8 cellular contexts compared by ENCODE assay signal in genomic region chr17:38428643-38429371, GRCh38. TPM values are rescaled to one million over a fixed set of nuclear protein-coding genes. Genes with fewer than 3 reads are reported as not detected.
DNase-seq lines count a peak whose midpoint lies in the region; ATAC-seq and TF ChIP-seq lines count a peak whose summit lies in the region.

No MANE protein-coding gene starts in this region.

- no peak overlapping the region for H3K4me3 Mint-ChIP-seq in activated CD8-positive, alpha-beta memory T cell treated with anti-CD3 and anti-CD28 coated beads, Interleukin-2, amount 10 ng/mL, durations not matched to agents 7 days and 5 days
- peak overlapping the region; percentile 54 for H3K4me3 Mint-ChIP-seq in activated B cell treated with CpG ODN at 0.5 μM for 24 hours
- peak overlapping the region; percentile 81 for H3K4me3 Mint-ChIP-seq in natural killer cell

- no peaks in the 10 kb centered on the region for H3K36me3 Mint-ChIP-seq in activated CD8-positive, alpha-beta memory T cell treated with anti-CD3 and anti-CD28 coated beads, Interleukin-2, amount 10 ng/mL, durations not matched to agents 7 days and 5 days
- no peaks in the 10 kb centered on the region for H3K36me3 Mint-ChIP-seq in activated B cell treated with CpG ODN at 0.5 μM for 24 hours (ENCODE audit: low read depth)
- no peaks in the 10 kb centered on the region for H3K36me3 Mint-ChIP-seq in natural killer cell

- intact Hi-C loops in activated B cell treated with CpG ODN at 0.5 μM for 24 hours (cut with micrococcal nuclease), result loop anchor here (10.0 kb wide), 1 partner anchor 156 kb away; no protein-coding TSS in a partner anchor
- intact Hi-C loops in natural killer cell (cut with micrococcal nuclease), result no loop called here

- peak overlapping the region; percentile 82 for H3K4me3 ChIP-seq in fibroblast of villous mesenchyme (ENCODE audit: low read depth, low read length)

- H3K4me1 Mint-ChIP-seq in activated CD8-positive, alpha-beta memory T cell treated with anti-CD3 and anti-CD28 coated beads, Interleukin-2, amount 10 ng/mL, durations not matched to agents 7 days and 5 days, result peaks cover 7% of the 10 kb centered on the region
- H3K4me1 Mint-ChIP-seq in activated B cell treated with CpG ODN at 0.5 μM for 24 hours, result peaks cover 11% of the 10 kb centered on the region
- H3K4me1 Mint-ChIP-seq in natural killer cell, result peaks cover 12 to 34% of the 10 kb centered on the region in 2 donors

- H3K9me3 Mint-ChIP-seq in activated CD8-positive, alpha-beta memory T cell treated with anti-CD3 and anti-CD28 coated beads, Interleukin-2, amount 10 ng/mL, durations not matched to agents 7 days and 5 days (ENCODE audit: low read depth), result no peaks in the 10 kb centered on the region
- H3K9me3 Mint-ChIP-seq in activated B cell treated with CpG ODN at 0.5 μM for 24 hours (no peaks in the 10 kb centered on the region), natural killer cell (no peaks in the 10 kb centered on the region)

- no peak overlapping the region for H3K27ac Mint-ChIP-seq in activated CD8-positive, alpha-beta memory T cell treated with anti-CD3 and anti-CD28 coated beads, Interleukin-2, amount 10 ng/mL, durations not matched to agents 7 days and 5 days
- H3K27ac Mint-ChIP-seq in activated B cell treated with CpG ODN at 0.5 μM for 24 hours (no peak overlapping the region), natural killer cell (peak overlapping the region in 1 of 2 donors; percentile 59)

- peaks cover 55% of the 10 kb centered on the region for H3K27me3 Mint-ChIP-seq in activated CD8-positive, alpha-beta memory T cell treated with anti-CD3 and anti-CD28 coated beads, Interleukin-2, amount 10 ng/mL, durations not matched to agents 7 days and 5 days
- H3K27me3 Mint-ChIP-seq in activated B cell treated with CpG ODN at 0.5 μM for 24 hours, result peaks cover 36% of the 10 kb centered on the region
- peaks cover 16 to 19% of the 10 kb centered on the region in 2 donors for H3K27me3 Mint-ChIP-seq in natural killer cell (ENCODE audit: low read depth in 2 of 2)

- CTCF ChIA-PET in activated CD8-positive, alpha-beta memory T cell treated with anti-CD3 and anti-CD28 coated beads, Interleukin-2, amount 10 ng/mL, durations not matched to agents 7 days and 5 days (lab: Charles Lee), result interaction anchor here (1.0 to 1.5 kb wide), 2 partner anchors 14 to 80 kb away, joined by 3 to 9 read pairs; no protein-coding TSS in a partner anchor
- CTCF ChIA-PET in activated B cell treated with CpG ODN at 0.5 μM for 24 hours (lab: Charles Lee), result interaction anchor here (0.6 kb wide), 1 partner anchor 80 kb away, joined by 3 read pairs; no protein-coding TSS in a partner anchor

- TF ChIP-seq CTCF in activated B cell treated with CpG ODN at 0.5 μM for 24 hours (IDR thresholded peaks at IDR 0.05) (no peak), fibroblast of villous mesenchyme (IDR thresholded peaks at IDR 0.05; ENCODE audit: insufficient read depth, low read depth, low read length) (no peak), natural killer cell (IDR thresholded peaks at IDR 0.05) (no peak)

- peak; percentile 38 for ATAC-seq in activated CD8-positive, alpha-beta memory T cell treated with anti-CD3 and anti-CD28 coated beads, Interleukin-2, amount 10 ng/mL, durations not matched to agents 7 days and 5 days
- ATAC-seq in activated B cell treated with CpG ODN at 0.5 μM for 24 hours (ENCODE audit: low read depth) (peak; percentile 29), natural killer cell (peak; percentile 15 to 45 (median 42))

- POLR2A ChIA-PET in activated B cell treated with CpG ODN at 0.5 μM for 24 hours (lab: Charles Lee), result interaction anchor here (0.9 kb wide), 1 partner anchor 273 kb away, joined by 3 read pairs; no protein-coding TSS in a partner anchor

- no peak for DNase-seq in activated CD8-positive, alpha-beta memory T cell treated with anti-CD3 and anti-CD28 coated beads, Interleukin-2, amount 10 ng/mL, durations not matched to agents 7 days and 5 days
- DNase-seq in activated CD8-positive, alpha-beta memory T cell treated with anti-CD3 and anti-CD28 coated beads, Interleukin-2, amount 50 U/mL, for 48 hours, result no peak
- DNase-seq in activated B cell treated with CpG ODN at 0.5 μM for 24 hours, result no peak
- peak; percentile 65 for DNase-seq in fibroblast of villous mesenchyme (ENCODE audit: low read depth)
- no peak for DNase-seq in natural killer cell
- no peak for DNase-seq in NCI-H2227 treated with DMSO at 0.1 percent for 48 hours (lab: John Stamatoyannopoulos, UW)
- no peak for DNase-seq in NCI-H2171 (lab: John Stamatoyannopoulos, UW)
- no peak for DNase-seq in NCI-H526 (lab: John Stamatoyannopoulos, UW)

RNA-seq across cellular contexts. Expression of gene ARHGAP23, which starts 0.5 kb away (rescaled TPM):
- under 1 TPM in 1 of 2 experiments, not detected in 1; 0.40 TPM for total RNA-seq in activated CD8-positive, alpha-beta memory T cell treated with anti-CD3 and anti-CD28 coated beads, Interleukin-2, amount 10 ng/mL, durations not matched to agents 7 days and 5 days
- 0.51 and 1.3 TPM in 2 replicates for total RNA-seq in activated B cell treated with CpG ODN at 0.5 μM for 24 hours
- total RNA-seq in fibroblast of villous mesenchyme, result 53.8 and 66.1 TPM in 2 replicates
- total RNA-seq in natural killer cell, result 1 to 10 TPM in 2 of 3 donors, under 1 TPM in 1; 0.19 to 1.8 (median 1.7) TPM

Comparison
In these comparisons a context has a peak if more than half of its experiments do, and no peak if none do; other contexts are left out.
1. RNA of gene ARHGAP23, which starts 0.5 kb away (total RNA-seq): 53.8 to 66.1 TPM in fibroblast of villous mesenchyme; 0.19 to 1.8 TPM in natural killer cell, 0.51 to 1.3 TPM in activated B cell treated with CpG ODN at 0.5 μM for 24 hours and 0.40 TPM in activated CD8-positive, alpha-beta memory T cell treated with anti-CD3 and anti-CD28 coated beads, Interleukin-2, amount 10 ng/mL, durations not matched to agents 7 days and 5 days; every median in the first group is over 10 times any median in the second.
2. Peak in every context shown above with its lines, with median percentiles within 50 percentile points of each other: ATAC-seq.